8 cellular contexts compared by ENCODE assay signal in the genomic region with DNA sequence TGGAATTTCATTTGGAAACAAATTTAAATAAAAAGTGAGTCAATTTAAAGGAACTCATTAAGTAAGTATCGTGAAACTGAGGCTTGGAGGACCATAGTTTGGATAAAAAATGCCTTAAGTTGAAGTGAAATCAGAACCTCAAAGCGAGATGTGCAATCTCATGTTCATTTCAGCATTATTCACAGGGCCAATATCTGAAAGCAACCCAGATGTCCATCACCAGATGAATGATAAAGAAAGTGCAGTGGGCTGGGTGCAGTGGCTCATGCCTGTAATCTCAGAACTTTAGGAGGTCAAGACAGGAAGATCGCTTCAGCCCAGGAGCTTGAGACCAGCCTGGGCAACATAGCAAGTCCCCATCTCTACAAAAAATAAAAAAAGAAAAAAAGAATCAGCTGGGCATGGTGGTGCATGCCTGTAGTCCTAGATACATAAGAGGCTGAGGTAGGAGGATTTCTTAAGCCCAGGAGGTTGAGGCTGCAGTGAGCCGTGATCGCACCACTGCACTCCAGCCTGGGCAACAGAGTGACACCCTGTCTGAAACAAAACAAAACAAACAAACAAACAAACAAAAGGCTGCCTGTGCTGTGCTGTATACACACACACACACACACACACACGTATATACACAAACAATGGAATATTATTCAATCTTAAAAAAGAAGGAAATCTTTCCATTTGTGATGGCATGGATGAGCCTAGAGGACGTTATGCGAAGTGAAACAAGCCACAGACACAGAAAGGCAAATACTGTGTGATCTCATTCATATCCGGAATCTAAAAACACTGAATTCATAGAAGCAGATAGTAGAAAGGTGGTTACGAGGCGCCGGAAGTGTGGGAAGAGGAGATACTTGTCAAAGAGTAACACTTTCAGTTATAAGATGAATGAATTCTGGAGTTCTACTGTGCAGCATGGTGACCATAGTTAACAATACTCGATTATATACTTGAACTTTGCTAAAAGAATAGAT. TPM values are rescaled to one million over a fixed set of nuclear protein-coding genes. Genes with fewer than 3 reads are reported as not detected.
DNase-seq lines count a peak whose midpoint lies in the region; ATAC-seq and TF ChIP-seq lines count a peak whose summit lies in the region.

No MANE protein-coding gene starts in this region.

- no peaks in the 10 kb centered on the region for H3K36me3 Mint-ChIP-seq in T-helper 17 cell (ENCODE audit: low read depth)

- H3K9me3 ChIP-seq in T-helper 17 cell (ENCODE audit: control insufficient read depth, low read length, poor library complexity, severe bottlenecking) (no peaks in the 10 kb centered on the region), lower lobe of right lung (no peaks in the 10 kb centered on the region), upper lobe of right lung (no peaks in the 10 kb centered on the region)

- ATAC-seq in HG02610 (IDR thresholded peaks at IDR 0.05; ENCODE audit: unreplicated experiment): peak; percentile 83
- peak; percentile 88 for ATAC-seq in T-helper 17 cell
- no peak for ATAC-seq in lower lobe of right lung
- no peak for ATAC-seq in upper lobe of right lung

- H3K27ac ChIP-seq in lower lobe of right lung: no peak overlapping the region
- H3K27ac ChIP-seq in upper lobe of right lung: no peak overlapping the region

- DNase-seq in GM12864 (ENCODE audit: low read depth): peak; percentile 47
- peak in 1 of 3 donors; percentile 22 for DNase-seq in T-helper 17 cell
- DNase-seq in central memory CD4-positive, alpha-beta T cell: peak; percentile 77
- no peak for DNase-seq in inferior parietal cortex (ENCODE audit: extremely low spot score)
- no peak for DNase-seq in lower lobe of right lung
- DNase-seq in AG20443 (ENCODE audit: low spot score): no peak
- DNase-seq in upper lobe of right lung: no peak

- no peaks in the 10 kb centered on the region for H3K4me1 ChIP-seq in lower lobe of right lung
- H3K4me1 ChIP-seq in upper lobe of right lung: no peaks in the 10 kb centered on the region

- peaks cover 21% of the 10 kb centered on the region for H3K4me1 Mint-ChIP-seq in T-helper 17 cell

- no peaks in the 10 kb centered on the region for H3K36me3 ChIP-seq in lower lobe of right lung
- H3K36me3 ChIP-seq in upper lobe of right lung: no peaks in the 10 kb centered on the region

- intact Hi-C loops in lower lobe of right lung (cut with DNase I) (no loop called here), upper lobe of right lung (cut with DNase I) (no loop called here)

- H3K27me3 ChIP-seq in lower lobe of right lung (ENCODE audit: low read depth) (no peaks in the 10 kb centered on the region), upper lobe of right lung (no peaks in the 10 kb centered on the region)

- peak overlapping the region; percentile 87 for H3K27ac Mint-ChIP-seq in T-helper 17 cell

- peak overlapping the region; percentile 85 for H3K4me3 Mint-ChIP-seq in T-helper 17 cell

- H3K4me3 ChIP-seq in GM12864 (ENCODE audit: low read depth, low read length): no peak overlapping the region
- no peak overlapping the region for H3K4me3 ChIP-seq in lower lobe of right lung
- no peak overlapping the region for H3K4me3 ChIP-seq in upper lobe of right lung

- H3K27me3 Mint-ChIP-seq in T-helper 17 cell: peaks cover 55% of the 10 kb centered on the region

- TF ChIP-seq CTCF in GM12864 (IDR thresholded peaks at IDR 0.05; ENCODE audit: low read depth, low read length, missing control alignments) (no peak), lower lobe of right lung (IDR thresholded peaks at IDR 0.05) (no peak), upper lobe of right lung (IDR thresholded peaks at IDR 0.05) (no peak)

RNA-seq across cellular contexts. Expression of a gene that starts 14.5 kb away (rescaled TPM):
- total RNA-seq in T-helper 17 cell (under 1 TPM; 0.16 to 0.27 TPM), lower lobe of right lung (5.7 TPM), upper lobe of right lung (7.4 TPM)

Comparison
In these comparisons a context has a peak if more than half of its experiments do, and no peak if none do; other contexts are left out.
1. DNase-seq: peak in GM12864 (single experiment) and central memory CD4-positive, alpha-beta T cell (single experiment); none in inferior parietal cortex (single experiment), lower lobe of right lung (single experiment), AG20443 (single experiment) and upper lobe of right lung (single experiment).
2. ATAC-seq: peak in HG02610 (single experiment) and T-helper 17 cell (single experiment); none in lower lobe of right lung (0 of 2) and upper lobe of right lung (single experiment).